In the genomic region with DNA sequence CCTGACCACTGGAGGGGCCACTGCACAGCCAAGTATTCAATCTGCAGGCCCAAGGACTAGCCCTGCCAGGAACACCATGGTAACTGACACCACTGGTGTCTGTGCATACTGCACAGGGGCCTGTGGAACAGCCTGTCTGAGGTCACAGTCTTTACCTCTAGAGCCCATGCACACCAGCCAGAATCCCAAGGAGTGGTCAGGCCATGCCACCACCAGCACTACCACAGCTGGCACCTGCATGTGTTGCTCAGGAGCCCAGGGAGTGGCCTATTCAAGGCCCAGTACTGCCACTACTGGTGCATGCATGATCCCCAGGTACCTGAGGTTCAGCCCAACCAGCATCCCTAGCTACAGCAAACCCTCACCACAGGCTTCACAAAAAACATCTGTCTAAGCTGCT, we compare ENCODE assay signal across 31 cellular contexts.
"Had no signal": no experiment of that assay in that cellular context is flagged by ENCODE, and none has a peak within 500 bp of the region (broad histone marks: within the 10 kb centered on the region; RNA-seq: fewer than 3 reads in every experiment).

No MANE protein-coding gene starts in this region.

- H3K27ac ChIP-seq: adrenal gland, ascending aorta, cardiac muscle cell, VCaP had no signal

- ATAC-seq: activated CD8-positive, alpha-beta T cell treated with anti-CD3 and anti-CD28 coated beads for 36 hours; activated naive CD4-positive, alpha-beta T cell treated with anti-CD3 and anti-CD28 coated beads, Interleukin-2, amount 50 U/mL, for 72 hours; activated T-cell treated with anti-CD3 and anti-CD28 coated beads, Interleukin-2, amount 50 U/mL, for 4 hours; activated T-cell treated with anti-CD3 and anti-CD28 coated beads, Interleukin-2, amount 50 U/mL, for 72 hours; activated T-helper 17 cell treated with anti-CD3 and anti-CD28 coated beads, Interleukin-2, amount 50 U/mL, for 72 hours had no signal

- H3K4me3 ChIP-seq: adrenal gland, ascending aorta, cardiac muscle cell had no signal

- H3K4me1 ChIP-seq: adrenal gland, ascending aorta had no signal

- H3K27me3 ChIP-seq: adrenal gland, ascending aorta, cardiac muscle cell had no signal

- H3K9me3 ChIP-seq: adrenal gland had no signal

- H3K36me3 ChIP-seq: adrenal gland, ascending aorta, cardiac muscle cell had no signal

- DNase-seq: activated B cell treated with CpG ODN at 0.5 μM for 24 hours; activated CD4-positive, alpha-beta memory T cell treated with anti-CD3 and anti-CD28 coated beads for 36 hours; activated CD4-positive, alpha-beta T cell treated with anti-CD3 and anti-CD28 coated beads for 4 hours; activated CD4-positive, alpha-beta T cell treated with anti-CD3 and anti-CD28 coated beads, Interleukin-2, amount 10 ng/mL, durations not matched to agents 24 days and 14 days; activated CD4-positive, alpha-beta T cell treated with anti-CD3 and anti-CD28 coated beads, Interleukin-2, amount 50 U/mL, for 1 hour; activated CD4-positive, alpha-beta T cell treated with anti-CD3 and anti-CD28 coated beads, Interleukin-2, amount 50 U/mL, for 4 hours; activated CD4-positive, CD25-positive, alpha-beta regulatory T cell treated with anti-CD3 and anti-CD28 coated beads, Interleukin-2, amount 50 U/mL, for 72 hours; activated CD8-positive, alpha-beta memory T cell treated with anti-CD3 and anti-CD28 coated beads, Interleukin-2, amount 50 U/mL, for 4 hours; activated CD8-positive, alpha-beta T cell treated with anti-CD3 and anti-CD28 coated beads for 36 hours; activated effector memory CD4-positive, alpha-beta T cell treated with anti-CD3 and anti-CD28 coated beads, Interleukin-2, amount 50 U/mL, for 16 hours; activated gamma-delta T cell treated with Interleukin-2 at 50 U/mL for 16 hours; activated naive CD4-positive, alpha-beta T cell; activated naive CD4-positive, alpha-beta T cell treated with anti-CD3 and anti-CD28 coated beads for 36 hours; activated naive CD4-positive, alpha-beta T cell treated with anti-CD3 and anti-CD28 coated beads, Interleukin-2, amount 50 U/mL, for 16 hours; activated naive CD8-positive, alpha-beta T cell treated with anti-CD3 and anti-CD28 coated beads for 36 hours; activated T-cell treated with anti-CD3 and anti-CD28 coated beads for 4 hours; activated T-cell treated with anti-CD3 and anti-CD28 coated beads, Interleukin-2, amount 50 U/mL, for 1 hour; activated T-cell treated with anti-CD3 and anti-CD28 coated beads, Interleukin-2, amount 50 U/mL, for 4 hours; activated T-cell treated with anti-CD3 and anti-CD28 coated beads, Interleukin-2, amount 50 U/mL, for 72 hours; adrenal gland; amniotic stem cell; caudate nucleus; SW 1271; T-helper 1 cell; T-helper 2 cell; T-helper 9 cell had no signal
